13 cellular contexts compared by ENCODE assay signal in genomic region chr7:23349484-23350157, GRCh38. TPM values are rescaled to one million over a fixed set of nuclear protein-coding genes. Genes with fewer than 3 reads are reported as not detected.
A peak's percentile ranks its signal among the peaks of the same experiment; 100 is the strongest.
DNase-seq lines count a peak whose midpoint lies in the region; ATAC-seq, FAIRE-seq and TF ChIP-seq lines count a peak whose summit lies in the region.
"Had no signal": no experiment of that assay in that cellular context is flagged by ENCODE, and none has a peak within 500 bp of the region (broad histone marks: within the 10 kb centered on the region; RNA-seq: fewer than 3 reads in every experiment).

No MANE protein-coding gene starts in this region.

- H2BK5ac ChIP-seq in mesendoderm (ENCODE audit: low read length), result no peak overlapping the region

- H3K79me1 ChIP-seq in mesendoderm (ENCODE audit: low read length), result peaks cover 2% of the 10 kb centered on the region

- CTCF ChIA-PET in Caco-2 (lab: Charles Lee), result no interaction called here
- CTCF ChIA-PET in activated CD4-positive, alpha-beta memory T cell treated with anti-CD3 and anti-CD28 coated beads for 36 hours (lab: Charles Lee), result interaction anchor here (2.2 to 2.6 kb wide), 2 partner anchors 77 kb away, joined by 5 to 13 read pairs; no protein-coding TSS in a partner anchor

- peak overlapping the region; percentile 51 for H3K27ac Mint-ChIP-seq in Caco-2 (ENCODE audit: unreplicated experiment)
- H3K27ac Mint-ChIP-seq in stimulated activated effector memory CD8-positive, alpha-beta T cell treated with anti-CD3 and anti-CD28 coated beads, Interleukin-12 subunit alpha, Interleukin-12 subunit beta, amount 100 ng/mL, for 72 hours, result no peak overlapping the region
- no peak overlapping the region for H3K27ac Mint-ChIP-seq in activated CD4-positive, alpha-beta memory T cell treated with anti-CD3 and anti-CD28 coated beads for 36 hours
- H3K27ac Mint-ChIP-seq: activated naive CD8-positive, alpha-beta T cell treated with anti-CD3 and anti-CD28 coated beads, Interleukin-2, amount 10 ng/mL, durations not matched to agents 7 days and 5 days had no signal

- no peaks in the 10 kb centered on the region for H3K9me3 ChIP-seq in Caco-2

- no peak overlapping the region for H3K9ac ChIP-seq in mesendoderm (ENCODE audit: low read length)

- no peak overlapping the region for H3K4me2 ChIP-seq in mesendoderm (ENCODE audit: low read length)

- H3K4me3 ChIP-seq in Caco-2 (ENCODE audit: low read depth, low read length), result no peak overlapping the region
- H3K4me3 ChIP-seq in bronchial epithelial cell (ENCODE audit: low read depth, low read length), result no peak overlapping the region
- no peak overlapping the region for H3K4me3 ChIP-seq in mesendoderm (ENCODE audit: low read length)

- no peak overlapping the region for H3K56ac ChIP-seq in mesendoderm (ENCODE audit: low read length)

- no peak overlapping the region for H2BK15ac ChIP-seq in mesendoderm (replicated peaks; ENCODE audit: low read depth)

- no CpG with 5 or more reads among the region's 7 CpGs for WGBS in mesendoderm (ENCODE audit: extremely low coverage, insufficient coverage, low lambda C conversion rate)

- no peaks in the 10 kb centered on the region for H3K27me3 Mint-ChIP-seq in Caco-2 (ENCODE audit: insufficient read depth, unreplicated experiment)
- peaks cover 3% of the 10 kb centered on the region for H3K27me3 Mint-ChIP-seq in activated CD4-positive, alpha-beta memory T cell treated with anti-CD3 and anti-CD28 coated beads for 36 hours

- H3K4me1 ChIP-seq in Caco-2 (no peaks in the 10 kb centered on the region), mesendoderm (ENCODE audit: control insufficient read depth, low read depth, low read length) (peaks cover 7% of the 10 kb centered on the region)

- H3K36me3 Mint-ChIP-seq in Caco-2 (ENCODE audit: insufficient read depth, unreplicated experiment), result peaks cover 82% of the 10 kb centered on the region
- no peaks in the 10 kb centered on the region for H3K36me3 Mint-ChIP-seq in stimulated activated effector memory CD8-positive, alpha-beta T cell treated with anti-CD3 and anti-CD28 coated beads, Interleukin-12 subunit alpha, Interleukin-12 subunit beta, amount 100 ng/mL, for 72 hours
- no peaks in the 10 kb centered on the region for H3K36me3 Mint-ChIP-seq in activated CD4-positive, alpha-beta memory T cell treated with anti-CD3 and anti-CD28 coated beads for 36 hours

- POLR2A ChIA-PET in Caco-2 (lab: Charles Lee), result no interaction called here
- POLR2A ChIA-PET in activated CD4-positive, alpha-beta memory T cell treated with anti-CD3 and anti-CD28 coated beads for 36 hours (lab: Charles Lee), result no interaction called here

- no peak for FAIRE-seq in bronchial epithelial cell (lab: Jason Lieb, UNC)

- BruUV-seq in Caco-2 (replicated peaks; lab: Mats Ljungman, UMichigan), result no TSS peak

- no peak overlapping the region for H4K5ac ChIP-seq in mesendoderm (ENCODE audit: low read length)

- H2AK5ac ChIP-seq in mesendoderm (ENCODE audit: low read length), result no peak overlapping the region

- H3K27ac ChIP-seq in mesendoderm (ENCODE audit: low read depth, low read length), result no peak overlapping the region

- no peak for DNase-seq in Caco-2
- DNase-seq in LHCN-M2 (ENCODE audit: low read depth), result peak; percentile 91
- DNase-seq in bronchial epithelial cell (ENCODE audit: low read depth), result peak; percentile 79
- DNase-seq in mesendoderm, result peak; percentile 92
- DNase-seq in T-helper 2 cell, result no peak
- no peak for DNase-seq in stimulated activated effector memory CD8-positive, alpha-beta T cell treated with anti-CD3 and anti-CD28 coated beads, Interleukin-12 subunit alpha, Interleukin-12 subunit beta, amount 100 ng/mL, for 72 hours (ENCODE audit: low spot score in 2 of 2)
- DNase-seq in activated CD4-positive, alpha-beta memory T cell treated with anti-CD3 and anti-CD28 coated beads for 36 hours, result no peak
- DNase-seq: activated CD4-positive, alpha-beta T cell treated with anti-CD3 and anti-CD28 coated beads, Interleukin-2, amount 50 U/mL, for 48 hours; activated naive CD8-positive, alpha-beta T cell treated with anti-CD3 and anti-CD28 coated beads, Interleukin-2, amount 10 ng/mL, durations not matched to agents 7 days and 5 days; COR-L47; NCI-H2029 had no signal

- intact Hi-C loops in Caco-2 (cut with micrococcal nuclease; ENCODE audit: unreplicated experiment), result no loop called here
- intact Hi-C loops in activated CD4-positive, alpha-beta memory T cell treated with anti-CD3 and anti-CD28 coated beads for 36 hours (cut with micrococcal nuclease), result no loop called here

- H3K79me2 ChIP-seq in mesendoderm (ENCODE audit: control insufficient read depth, insufficient read depth, low read length), result no peaks in the 10 kb centered on the region

- H3K4me3 Mint-ChIP-seq in Caco-2 (ENCODE audit: unreplicated experiment), result no peak overlapping the region
- no peak overlapping the region for H3K4me3 Mint-ChIP-seq in stimulated activated effector memory CD8-positive, alpha-beta T cell treated with anti-CD3 and anti-CD28 coated beads, Interleukin-12 subunit alpha, Interleukin-12 subunit beta, amount 100 ng/mL, for 72 hours
- H3K4me3 Mint-ChIP-seq in activated CD4-positive, alpha-beta memory T cell treated with anti-CD3 and anti-CD28 coated beads for 36 hours, result no peak overlapping the region
- H3K4me3 Mint-ChIP-seq: activated naive CD8-positive, alpha-beta T cell treated with anti-CD3 and anti-CD28 coated beads, Interleukin-2, amount 10 ng/mL, durations not matched to agents 7 days and 5 days had no signal

- H4K8ac ChIP-seq in mesendoderm (ENCODE audit: low read depth, low read length), result no peak overlapping the region

- H3K23ac ChIP-seq in mesendoderm (ENCODE audit: low read length), result no peak overlapping the region

- H3K9me3 Mint-ChIP-seq in Caco-2 (ENCODE audit: unreplicated experiment), result no peaks in the 10 kb centered on the region
- no peaks in the 10 kb centered on the region for H3K9me3 Mint-ChIP-seq in stimulated activated effector memory CD8-positive, alpha-beta T cell treated with anti-CD3 and anti-CD28 coated beads, Interleukin-12 subunit alpha, Interleukin-12 subunit beta, amount 100 ng/mL, for 72 hours
- no peaks in the 10 kb centered on the region for H3K9me3 Mint-ChIP-seq in activated CD4-positive, alpha-beta memory T cell treated with anti-CD3 and anti-CD28 coated beads for 36 hours
- H3K9me3 Mint-ChIP-seq: activated naive CD8-positive, alpha-beta T cell treated with anti-CD3 and anti-CD28 coated beads, Interleukin-2, amount 10 ng/mL, durations not matched to agents 7 days and 5 days had no signal

- no peak overlapping the region for H2BK120ac ChIP-seq in mesendoderm (ENCODE audit: low read depth, low read length)

- no peaks in the 10 kb centered on the region; the same call in none of the 2 replicates for H3K36me3 ChIP-seq in Caco-2 (ENCODE audit: control insufficient read depth, insufficient read depth, low read length)
- H3K36me3 ChIP-seq in bronchial epithelial cell (ENCODE audit: control insufficient read depth, insufficient read depth, low read length), result no peaks in the 10 kb centered on the region
- peaks cover 8% of the 10 kb centered on the region for H3K36me3 ChIP-seq in mesendoderm (ENCODE audit: control insufficient read depth, insufficient read depth, low read length)

- H3K27me3 ChIP-seq in Caco-2 (replicated peaks; ENCODE audit: control insufficient read depth, insufficient read depth, low read length) (no peaks in the 10 kb centered on the region), bronchial epithelial cell (ENCODE audit: control insufficient read depth, insufficient read depth, low read length) (no peaks in the 10 kb centered on the region), mesendoderm (ENCODE audit: insufficient read depth, low read length, poor library complexity) (no peaks in the 10 kb centered on the region)

- ATAC-seq in stimulated activated effector memory CD8-positive, alpha-beta T cell treated with anti-CD3 and anti-CD28 coated beads, Interleukin-12 subunit alpha, Interleukin-12 subunit beta, amount 100 ng/mL, for 72 hours, result no peak
- ATAC-seq in GM18867 (IDR thresholded peaks at IDR 0.05; ENCODE audit: unreplicated experiment), result no peak
- ATAC-seq: sciatic nerve had no signal

- no peak overlapping the region for H3K18ac ChIP-seq in mesendoderm (ENCODE audit: low read length)

- no peak for TF ChIP-seq CTCF in Caco-2 (IDR thresholded peaks at IDR 0.05; ENCODE audit: insufficient read depth in 1 of 2, low read depth in 1 of 2, low read length in 1 of 2, severe bottlenecking in 1 of 2, unreplicated experiment in 1 of 2)
- TF ChIP-seq CTCF in bronchial epithelial cell (IDR thresholded peaks at IDR 0.05; ENCODE audit: insufficient read depth, low read length, severe bottlenecking), result no peak

- no peak overlapping the region for H3K4ac ChIP-seq in mesendoderm (ENCODE audit: low read depth, low read length)

- peaks cover 13% of the 10 kb centered on the region for H3K4me1 Mint-ChIP-seq in Caco-2 (ENCODE audit: low read depth, unreplicated experiment)
- peaks cover 33% of the 10 kb centered on the region for H3K4me1 Mint-ChIP-seq in stimulated activated effector memory CD8-positive, alpha-beta T cell treated with anti-CD3 and anti-CD28 coated beads, Interleukin-12 subunit alpha, Interleukin-12 subunit beta, amount 100 ng/mL, for 72 hours
- peaks cover 27% of the 10 kb centered on the region for H3K4me1 Mint-ChIP-seq in activated CD4-positive, alpha-beta memory T cell treated with anti-CD3 and anti-CD28 coated beads for 36 hours (ENCODE audit: low read depth)

RNA-seq across cellular contexts. Expression of gene MALSU1, which starts 50.5 kb away (rescaled TPM):
- total RNA-seq in Caco-2 (2022), result 95.5 and 98.0 TPM in 2 replicates
- total RNA-seq in LHCN-M2 (2014; rRNA removed), result 72.8 and 76.8 TPM in 2 replicates
- polyA plus RNA-seq in LHCN-M2 (2012), result 102 TPM
- total RNA-seq in bronchial epithelial cell, result 61.6 and 81.5 TPM in 2 replicates
- 95.1 TPM for polyA plus RNA-seq in mesendoderm (2013, experiment 1 of 2)
- 93.0 TPM for polyA plus RNA-seq in mesendoderm (2013, experiment 2 of 2)
- total RNA-seq in activated CD4-positive, alpha-beta memory T cell treated with anti-CD3 and anti-CD28 coated beads for 36 hours, result 100 to 1,000 TPM; 100 to 101 TPM

Comparison
In these comparisons a context has a peak if more than half of its experiments do, and no peak if none do; other contexts are left out.
1. DNase-seq: peak in LHCN-M2 (single experiment), bronchial epithelial cell (single experiment) and mesendoderm (single experiment); none in Caco-2 (0 of 2), T-helper 2 cell (0 of 5), stimulated activated effector memory CD8-positive, alpha-beta T cell treated with anti-CD3 and anti-CD28 coated beads, Interleukin-12 subunit alpha, Interleukin-12 subunit beta, amount 100 ng/mL, for 72 hours (0 of 2) and activated CD4-positive, alpha-beta memory T cell treated with anti-CD3 and anti-CD28 coated beads for 36 hours (single experiment).